ENCODE assay signal across 1 cellular context in genomic region chrX:12548746-12549145, GRCh38.
TF ChIP-seq lines count a peak whose summit lies in the region.

No MANE protein-coding gene starts in this region.

TF ChIP-seq in WTC11, 78 proteins besides CTCF, POLR2A, EP300 and RAD21 (continued from another document):
- TF ChIP-seq ZBTB43 (CRISPR knock-in tag; IDR thresholded peaks at IDR 0.05) = no peak
- no peak for TF ChIP-seq E2F1 (CRISPR knock-in tag; IDR thresholded peaks at IDR 0.05)
- no peak for TF ChIP-seq ZNF219 (CRISPR knock-in tag; IDR thresholded peaks at IDR 0.05; ENCODE audit: borderline replicate concordance)
- no peak for TF ChIP-seq JUN (CRISPR knock-in tag; IDR thresholded peaks at IDR 0.05)
- TF ChIP-seq PREB (CRISPR knock-in tag; IDR thresholded peaks at IDR 0.05; ENCODE audit: borderline replicate concordance) = no peak
